Comparison of ENCODE assay signal across 15 cellular contexts in genomic region chr1:182330303-182330702, GRCh38.
DNase-seq lines count a peak whose midpoint lies in the region; ATAC-seq and TF ChIP-seq lines count a peak whose summit lies in the region.
"Had no signal": no experiment of that assay in that cellular context is flagged by ENCODE, and none has a peak within 500 bp of the region (broad histone marks: within the 10 kb centered on the region; RNA-seq: fewer than 3 reads in every experiment).

No MANE protein-coding gene starts in this region.

- H3K79me2 ChIP-seq in mammary epithelial cell (ENCODE audit: insufficient read depth, low read length), result no peaks in the 10 kb centered on the region
- H3K79me2 ChIP-seq in trophoblast cell (ENCODE audit: control insufficient read depth, insufficient read depth, low read length, poor library complexity), result no peaks in the 10 kb centered on the region

- H3K27ac Mint-ChIP-seq in CD8-positive, alpha-beta T cell, result no peak overlapping the region

- H3K4me3 Mint-ChIP-seq in CD8-positive, alpha-beta T cell, result no peak overlapping the region

- no peak overlapping the region for H4K8ac ChIP-seq in trophoblast cell (ENCODE audit: low read depth, low read length)

- no peaks in the 10 kb centered on the region for H4K20me1 ChIP-seq in mammary epithelial cell (ENCODE audit: insufficient read depth, low read length)

- POLR2A ChIA-PET in CD8-positive, alpha-beta T cell (lab: Charles Lee), result no interaction called here

- no peaks in the 10 kb centered on the region for H3K79me1 ChIP-seq in trophoblast cell (ENCODE audit: low read length)

- no peak overlapping the region for H2AK5ac ChIP-seq in trophoblast cell (ENCODE audit: low read length)

- no peaks in the 10 kb centered on the region for H3K27me3 Mint-ChIP-seq in CD8-positive, alpha-beta T cell (ENCODE audit: low read depth)

- TF ChIP-seq CTCF in mammary epithelial cell (conservative IDR thresholded peaks at IDR 0.05 in 1 of 2, IDR thresholded peaks at IDR 0.05 in 1 of 2; ENCODE audit: extremely low read depth in 1 of 2, insufficient read depth in 1 of 2, low read depth in 1 of 2, low read length in 2 of 2), result no peak
- TF ChIP-seq CTCF in CD8-positive, alpha-beta T cell (IDR thresholded peaks at IDR 0.05), result no peak

- no peaks in the 10 kb centered on the region for H3K4me1 Mint-ChIP-seq in CD8-positive, alpha-beta T cell (ENCODE audit: low read depth)

- H3K14ac ChIP-seq in trophoblast cell (ENCODE audit: low read length), result no peak overlapping the region

- no TSS peak for BruUV-seq in mammary epithelial cell (replicated peaks; lab: Mats Ljungman, UMichigan)

- H3K36me3 Mint-ChIP-seq in CD8-positive, alpha-beta T cell, result no peaks in the 10 kb centered on the region

- in situ Hi-C loops in mammary epithelial cell (cut with MboI; ENCODE audit: low sequenced_read_pairs in 2 of 2), result no loop called here

- H3K9ac ChIP-seq in mammary epithelial cell (ENCODE audit: insufficient read depth, low read length) (no peak overlapping the region), trophoblast cell (ENCODE audit: low read length) (no peak overlapping the region)

- H4K12ac ChIP-seq in trophoblast cell (ENCODE audit: low read depth, low read length), result no peak overlapping the region

- dilution Hi-C loops in mammary epithelial cell (cut with HindIII; ENCODE audit: low sequenced_read_pairs), result no loop called here

- peak; percentile 1 for DNase-seq in NCI-H1436 (lab: John Stamatoyannopoulos, UW)
- no peak for DNase-seq in NCI-H1436 treated with DMSO at 0.1 percent for 48 hours (lab: John Stamatoyannopoulos, UW)
- peak; percentile 4 for DNase-seq in MV-4-11 (lab: John Stamatoyannopoulos, UW)
- peak; percentile 45 for DNase-seq in mammary epithelial cell
- peak; percentile 37 to 58 for DNase-seq in trophoblast cell
- DNase-seq in retina, result no peak
- DNase-seq in CD8-positive, alpha-beta T cell, result no peak
- DNase-seq: activated CD4-positive, alpha-beta T cell treated with anti-CD3 and anti-CD28 coated beads for 4 hours; activated gamma-delta T cell; glutamatergic neuron; NCI-H146; pancreas; stimulated activated CD4-positive, alpha-beta T cell treated with anti-CD3 and anti-CD28 coated beads, Interleukin-4, amount 100 ng/mL, for 1 hour had no signal

- no peaks in the 10 kb centered on the region for H3K9me3 Mint-ChIP-seq in CD8-positive, alpha-beta T cell

- H2BK120ac ChIP-seq in trophoblast cell (ENCODE audit: insufficient read depth, low read length, poor library complexity), result no peak overlapping the region

- H3K18ac ChIP-seq in trophoblast cell (ENCODE audit: low read length), result no peak overlapping the region

- H3K27me3 ChIP-seq in mammary epithelial cell (ENCODE audit: insufficient read depth, low read length), result no peaks in the 10 kb centered on the region
- H3K27me3 ChIP-seq in trophoblast cell (ENCODE audit: insufficient read depth, low read length), result no peaks in the 10 kb centered on the region
- no peaks in the 10 kb centered on the region for H3K27me3 ChIP-seq in CD8-positive, alpha-beta T cell (ENCODE audit: insufficient read depth, low read length)
- H3K27me3 ChIP-seq: pancreas had no signal

- H3K4me1 ChIP-seq in mammary epithelial cell (ENCODE audit: insufficient read depth, low read length) (no peaks in the 10 kb centered on the region), trophoblast cell (ENCODE audit: control insufficient read depth in 1 of 2, insufficient read depth in 2 of 2, low read length in 2 of 2) (peaks cover 0 to 3% of the 10 kb centered on the region in 2 experiments)
- no peaks in the 10 kb centered on the region for H3K4me1 ChIP-seq in CD8-positive, alpha-beta T cell (ENCODE audit: insufficient read depth, low read length)
- H3K4me1 ChIP-seq: pancreas had no signal

- no peak overlapping the region for H2AFZ ChIP-seq in mammary epithelial cell (ENCODE audit: low read depth, low read length)
- no peak overlapping the region for H2AFZ ChIP-seq in trophoblast cell (ENCODE audit: insufficient read depth, low read length, poor library complexity)

- CTCF ChIA-PET in mammary epithelial cell (lab: Charles Lee; ENCODE audit: low non-redundant PET), result no interaction called here
- CTCF ChIA-PET in CD8-positive, alpha-beta T cell (lab: Charles Lee), result no interaction called here

- H3K9me3 ChIP-seq in mammary epithelial cell (replicated peaks; ENCODE audit: insufficient read depth, low read length) (no peaks in the 10 kb centered on the region), trophoblast cell (ENCODE audit: insufficient read depth, low read depth, low read length) (no peaks in the 10 kb centered on the region)
- H3K9me3 ChIP-seq in CD8-positive, alpha-beta T cell (ENCODE audit: low read length), result no peaks in the 10 kb centered on the region
- H3K9me3 ChIP-seq: pancreas had no signal

- H3K4me2 ChIP-seq in mammary epithelial cell (ENCODE audit: insufficient read depth, low read depth, low read length) (no peak overlapping the region), trophoblast cell (ENCODE audit: low read length) (no peak overlapping the region)

- no peak overlapping the region for H3K23ac ChIP-seq in trophoblast cell (ENCODE audit: low read length)

- H3K4ac ChIP-seq in trophoblast cell (ENCODE audit: low read depth, low read length), result no peak overlapping the region

- H3K27ac ChIP-seq in mammary epithelial cell (ENCODE audit: insufficient read depth, low read depth, low read length), result no peak overlapping the region
- H3K27ac ChIP-seq in trophoblast cell (ENCODE audit: low read depth, low read length), result no peak overlapping the region
- H3K27ac ChIP-seq in CD8-positive, alpha-beta T cell (ENCODE audit: low read depth, low read length), result no peak overlapping the region
- H3K27ac ChIP-seq: coronary artery, pancreas had no signal

- H3K4me3 ChIP-seq in mammary epithelial cell (replicated peaks in 1 of 3; ENCODE audit: insufficient read depth in 1 of 3, low read depth in 2 of 3, low read length in 3 of 3), result no peak overlapping the region
- H3K4me3 ChIP-seq in trophoblast cell (ENCODE audit: low read depth, low read length), result no peak overlapping the region
- no peak overlapping the region for H3K4me3 ChIP-seq in CD8-positive, alpha-beta T cell (ENCODE audit: low read depth, low read length)
- H3K4me3 ChIP-seq: coronary artery, pancreas had no signal

- no peak overlapping the region for H4K91ac ChIP-seq in trophoblast cell (ENCODE audit: low read depth, low read length)

- H2BK5ac ChIP-seq in trophoblast cell (ENCODE audit: low read depth, low read length, poor library complexity), result no peak overlapping the region

- intact Hi-C loops in mammary epithelial cell (cut with micrococcal nuclease), result no loop called here
- intact Hi-C loops in CD8-positive, alpha-beta T cell (cut with DNase I, micrococcal nuclease), result no loop called here

- no peak for ATAC-seq in GM21360 (IDR thresholded peaks at IDR 0.05; ENCODE audit: unreplicated experiment)
- no peak for ATAC-seq in CD8-positive, alpha-beta T cell
- ATAC-seq: pancreas had no signal

- no peak overlapping the region for H2BK12ac ChIP-seq in trophoblast cell (ENCODE audit: low read length)

- no peaks in the 10 kb centered on the region for H3K36me3 ChIP-seq in mammary epithelial cell (ENCODE audit: insufficient read depth, low read length)
- H3K36me3 ChIP-seq in trophoblast cell (ENCODE audit: control insufficient read depth in 1 of 2, insufficient read depth in 2 of 2, low read length in 2 of 2), result no peaks in the 10 kb centered on the region
- H3K36me3 ChIP-seq in CD8-positive, alpha-beta T cell (ENCODE audit: insufficient read depth, low read length), result no peaks in the 10 kb centered on the region
- H3K36me3 ChIP-seq: pancreas had no signal

Comparison
In these comparisons a context has a peak if more than half of its experiments do, and no peak if none do; other contexts are left out.
1. DNase-seq: peak in NCI-H1436 (single experiment), MV-4-11 (single experiment), mammary epithelial cell (single experiment) and trophoblast cell (2 of 2); none in NCI-H1436 treated with DMSO at 0.1 percent for 48 hours (single experiment), retina (single experiment) and CD8-positive, alpha-beta T cell (0 of 7).